1 cellular context compared by ENCODE assay signal in the genomic region with DNA sequence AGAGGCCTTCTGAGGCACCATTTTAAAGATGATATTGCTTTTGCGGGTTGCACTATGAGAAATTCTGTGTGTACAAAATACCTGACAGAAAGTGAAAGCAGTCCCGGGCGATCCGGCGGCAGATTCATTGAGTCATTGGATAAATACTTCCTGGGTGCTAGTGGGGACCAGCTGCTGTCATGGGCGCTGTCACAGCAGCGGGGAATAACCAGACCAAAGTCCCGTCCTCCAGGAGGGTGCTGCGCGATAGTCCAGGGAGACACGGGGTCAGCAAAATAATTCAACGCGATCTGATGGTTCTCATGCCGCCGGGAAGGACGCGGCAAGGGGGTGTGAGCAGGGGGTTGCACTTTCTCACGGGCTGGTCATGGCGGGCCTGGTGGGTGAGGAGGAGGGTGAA.
TF ChIP-seq lines count a peak whose summit lies in the region.

No MANE protein-coding gene starts in this region.

TF ChIP-seq in A549, 52 proteins besides CTCF, POLR2A, EP300 and RAD21 (continued from another document):
- TF ChIP-seq, protein P1, sequence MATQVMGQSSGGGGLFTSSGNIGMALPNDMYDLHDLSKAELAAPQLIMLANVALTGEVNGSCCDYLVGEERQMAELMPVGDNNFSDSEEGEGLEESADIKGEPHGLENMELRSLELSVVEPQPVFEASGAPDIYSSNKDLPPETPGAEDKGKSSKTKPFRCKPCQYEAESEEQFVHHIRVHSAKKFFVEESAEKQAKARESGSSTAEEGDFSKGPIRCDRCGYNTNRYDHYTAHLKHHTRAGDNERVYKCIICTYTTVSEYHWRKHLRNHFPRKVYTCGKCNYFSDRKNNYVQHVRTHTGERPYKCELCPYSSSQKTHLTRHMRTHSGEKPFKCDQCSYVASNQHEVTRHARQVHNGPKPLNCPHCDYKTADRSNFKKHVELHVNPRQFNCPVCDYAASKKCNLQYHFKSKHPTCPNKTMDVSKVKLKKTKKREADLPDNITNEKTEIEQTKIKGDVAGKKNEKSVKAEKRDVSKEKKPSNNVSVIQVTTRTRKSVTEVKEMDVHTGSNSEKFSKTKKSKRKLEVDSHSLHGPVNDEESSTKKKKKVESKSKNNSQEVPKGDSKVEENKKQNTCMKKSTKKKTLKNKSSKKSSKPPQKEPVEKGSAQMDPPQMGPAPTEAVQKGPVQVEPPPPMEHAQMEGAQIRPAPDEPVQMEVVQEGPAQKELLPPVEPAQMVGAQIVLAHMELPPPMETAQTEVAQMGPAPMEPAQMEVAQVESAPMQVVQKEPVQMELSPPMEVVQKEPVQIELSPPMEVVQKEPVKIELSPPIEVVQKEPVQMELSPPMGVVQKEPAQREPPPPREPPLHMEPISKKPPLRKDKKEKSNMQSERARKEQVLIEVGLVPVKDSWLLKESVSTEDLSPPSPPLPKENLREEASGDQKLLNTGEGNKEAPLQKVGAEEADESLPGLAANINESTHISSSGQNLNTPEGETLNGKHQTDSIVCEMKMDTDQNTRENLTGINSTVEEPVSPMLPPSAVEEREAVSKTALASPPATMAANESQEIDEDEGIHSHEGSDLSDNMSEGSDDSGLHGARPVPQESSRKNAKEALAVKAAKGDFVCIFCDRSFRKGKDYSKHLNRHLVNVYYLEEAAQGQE (IDR thresholded peaks at IDR 0.05): no peak
- TF ChIP-seq EHF (CRISPR knock-in tag; IDR thresholded peaks at IDR 0.05) (no peak), KDM5A (IDR thresholded peaks at IDR 0.05) (no peak), FOSB (CRISPR knock-in tag; IDR thresholded peaks at IDR 0.05) (no peak), POLR2AphosphoS2 (conservative IDR thresholded peaks at IDR 0.05; ENCODE audit: low read length) (no peak), FOXS1 (CRISPR knock-in tag; IDR thresholded peaks at IDR 0.05) (no peak), ZFP36 (IDR thresholded peaks at IDR 0.05; ENCODE audit: borderline replicate concordance, partially characterized antibody) (no peak), CBX2 (IDR thresholded peaks at IDR 0.05; ENCODE audit: borderline replicate concordance, low read depth) (no peak)
- TF ChIP-seq, protein P2, sequence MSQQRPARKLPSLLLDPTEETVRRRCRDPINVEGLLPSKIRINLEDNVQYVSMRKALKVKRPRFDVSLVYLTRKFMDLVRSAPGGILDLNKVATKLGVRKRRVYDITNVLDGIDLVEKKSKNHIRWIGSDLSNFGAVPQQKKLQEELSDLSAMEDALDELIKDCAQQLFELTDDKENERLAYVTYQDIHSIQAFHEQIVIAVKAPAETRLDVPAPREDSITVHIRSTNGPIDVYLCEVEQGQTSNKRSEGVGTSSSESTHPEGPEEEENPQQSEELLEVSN (IDR thresholded peaks at IDR 0.05; ENCODE audit: borderline replicate concordance, low read depth): no peak
- TF ChIP-seq, protein P3, sequence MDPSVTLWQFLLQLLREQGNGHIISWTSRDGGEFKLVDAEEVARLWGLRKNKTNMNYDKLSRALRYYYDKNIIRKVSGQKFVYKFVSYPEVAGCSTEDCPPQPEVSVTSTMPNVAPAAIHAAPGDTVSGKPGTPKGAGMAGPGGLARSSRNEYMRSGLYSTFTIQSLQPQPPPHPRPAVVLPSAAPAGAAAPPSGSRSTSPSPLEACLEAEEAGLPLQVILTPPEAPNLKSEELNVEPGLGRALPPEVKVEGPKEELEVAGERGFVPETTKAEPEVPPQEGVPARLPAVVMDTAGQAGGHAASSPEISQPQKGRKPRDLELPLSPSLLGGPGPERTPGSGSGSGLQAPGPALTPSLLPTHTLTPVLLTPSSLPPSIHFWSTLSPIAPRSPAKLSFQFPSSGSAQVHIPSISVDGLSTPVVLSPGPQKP (IDR thresholded peaks at IDR 0.05; ENCODE audit: low read depth, low read length): no peak
